In the genomic region with DNA sequence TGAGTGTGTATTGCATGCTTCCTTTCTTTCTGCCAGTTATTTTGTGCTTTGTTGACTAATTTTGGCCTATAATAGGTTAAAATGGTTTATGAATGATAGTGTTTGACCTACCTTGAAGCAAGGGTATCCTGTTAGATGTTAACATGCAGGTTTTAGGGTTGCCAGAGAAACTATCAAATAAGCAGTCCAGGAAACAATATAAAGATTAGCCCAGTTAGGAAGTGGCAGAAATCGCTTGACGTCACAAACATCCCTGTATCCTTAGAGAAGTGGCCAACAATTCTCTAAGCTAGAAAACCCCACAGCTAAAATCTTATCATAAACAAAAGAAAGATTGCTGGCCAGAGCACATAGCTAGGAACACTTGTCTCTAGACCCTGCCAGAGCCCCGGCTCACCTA, we compare ENCODE assay signal across 24 cellular contexts. TPM values are rescaled to one million over a fixed set of nuclear protein-coding genes. Genes with fewer than 3 reads are reported as not detected.
A peak's percentile ranks its signal among the peaks of the same experiment; 100 is the strongest.
DNase-seq lines count a peak whose midpoint lies in the region; ATAC-seq and TF ChIP-seq lines count a peak whose summit lies in the region.
"Had no signal": no experiment of that assay in that cellular context is flagged by ENCODE, and none has a peak within 500 bp of the region (broad histone marks: within the 10 kb centered on the region; RNA-seq: fewer than 3 reads in every experiment).

No MANE protein-coding gene starts in this region.

- H3K4me3 ChIP-seq in stomach, result no peak overlapping the region
- H3K4me3 ChIP-seq: HAP-1 had no signal

- H3K9me3 ChIP-seq in T-helper 17 cell (ENCODE audit: control insufficient read depth, low read length, poor library complexity, severe bottlenecking) (no peaks in the 10 kb centered on the region), stomach (no peaks in the 10 kb centered on the region)
- H3K9me3 ChIP-seq: HAP-1 had no signal

- H3K27me3 ChIP-seq in stomach, result no peaks in the 10 kb centered on the region

- peaks cover 17% of the 10 kb centered on the region for H3K4me1 Mint-ChIP-seq in activated naive CD4-positive, alpha-beta T cell treated with anti-CD3 and anti-CD28 coated beads, Interleukin-2, amount 50 U/mL, for 24 hours
- peaks cover 13% of the 10 kb centered on the region for H3K4me1 Mint-ChIP-seq in activated naive CD4-positive, alpha-beta T cell treated with anti-CD3 and anti-CD28 coated beads, Interleukin-2, amount 10 ng/mL, durations not matched to agents 7 days and 5 days
- peaks cover 11% of the 10 kb centered on the region for H3K4me1 Mint-ChIP-seq in T-helper 17 cell

- H3K9me3 Mint-ChIP-seq in activated naive CD4-positive, alpha-beta T cell treated with anti-CD3 and anti-CD28 coated beads, Interleukin-2, amount 50 U/mL, for 24 hours, result no peaks in the 10 kb centered on the region
- H3K9me3 Mint-ChIP-seq in activated naive CD4-positive, alpha-beta T cell treated with anti-CD3 and anti-CD28 coated beads, Interleukin-2, amount 10 ng/mL, durations not matched to agents 7 days and 5 days, result no peaks in the 10 kb centered on the region
- H3K9me3 Mint-ChIP-seq: HFFc6 had no signal

- H3K4me1 ChIP-seq in stomach, result peaks cover 0 to 25% (median 5%) of the 10 kb centered on the region in 4 donors

- H3K27me3 Mint-ChIP-seq in activated naive CD4-positive, alpha-beta T cell treated with anti-CD3 and anti-CD28 coated beads, Interleukin-2, amount 50 U/mL, for 24 hours, result no peaks in the 10 kb centered on the region
- H3K27me3 Mint-ChIP-seq in activated naive CD4-positive, alpha-beta T cell treated with anti-CD3 and anti-CD28 coated beads, Interleukin-2, amount 10 ng/mL, durations not matched to agents 7 days and 5 days, result no peaks in the 10 kb centered on the region
- no peaks in the 10 kb centered on the region for H3K27me3 Mint-ChIP-seq in T-helper 17 cell

- H3K27ac Mint-ChIP-seq in activated naive CD4-positive, alpha-beta T cell treated with anti-CD3 and anti-CD28 coated beads, Interleukin-2, amount 50 U/mL, for 24 hours, result peak overlapping the region; percentile 35
- H3K27ac Mint-ChIP-seq in activated naive CD4-positive, alpha-beta T cell treated with anti-CD3 and anti-CD28 coated beads, Interleukin-2, amount 10 ng/mL, durations not matched to agents 7 days and 5 days, result no peak overlapping the region
- no peak overlapping the region for H3K27ac Mint-ChIP-seq in T-helper 17 cell
- H3K27ac Mint-ChIP-seq: HFFc6 had no signal

- CTCF ChIA-PET in activated naive CD4-positive, alpha-beta T cell treated with anti-CD3 and anti-CD28 coated beads, Interleukin-2, amount 10 ng/mL, durations not matched to agents 7 days and 5 days (lab: Charles Lee), result interaction anchor here (1.5 kb wide), 1 partner anchor 9 kb away, joined by 3 read pairs; no protein-coding TSS in a partner anchor

- ATAC-seq in T-helper 17 cell, result no peak
- ATAC-seq: PC-3 had no signal

- no peak for DNase-seq in activated naive CD4-positive, alpha-beta T cell treated with anti-CD3 and anti-CD28 coated beads, Interleukin-2, amount 10 ng/mL, durations not matched to agents 7 days and 5 days
- no peak for DNase-seq in T-helper 17 cell
- peak; percentile 54 for DNase-seq in dermis blood vessel endothelial cell
- DNase-seq in stomach, result peak; percentile 27
- no peak for DNase-seq in SHP77 (lab: John Stamatoyannopoulos, UW)
- no peak for DNase-seq in SHP77 treated with DMSO at 0.1 percent for 48 hours (lab: John Stamatoyannopoulos, UW)
- DNase-seq: DMS53; GOT3; HFFc6; IMR-90; KG1; MM.1S; NCI-H1048; NCI-H1417; NCI-H1694; NCI-H2029 treated with DMSO at 0.1 percent for 48 hours; NCI-H2171; NCI-H226; NCI-H510A treated with DMSO at 0.1 percent for 48 hours; NCI-H748 treated with DMSO at 0.1 percent for 48 hours; NK-92 treated with Interleukin-12 subunit alpha and Interleukin-12 subunit beta, amount 100 ng/mL, for 24 hours; PC-3 had no signal

- TF ChIP-seq POLR2A in stomach (IDR thresholded peaks at IDR 0.05), result no peak

- no peak overlapping the region for H3K4me3 Mint-ChIP-seq in activated naive CD4-positive, alpha-beta T cell treated with anti-CD3 and anti-CD28 coated beads, Interleukin-2, amount 50 U/mL, for 24 hours
- no peak overlapping the region for H3K4me3 Mint-ChIP-seq in activated naive CD4-positive, alpha-beta T cell treated with anti-CD3 and anti-CD28 coated beads, Interleukin-2, amount 10 ng/mL, durations not matched to agents 7 days and 5 days
- peak overlapping the region; percentile 5 for H3K4me3 Mint-ChIP-seq in T-helper 17 cell
- H3K4me3 Mint-ChIP-seq: HFFc6 had no signal

- H3K36me3 Mint-ChIP-seq in activated naive CD4-positive, alpha-beta T cell treated with anti-CD3 and anti-CD28 coated beads, Interleukin-2, amount 50 U/mL, for 24 hours, result peaks cover 4% of the 10 kb centered on the region
- peaks cover 28% of the 10 kb centered on the region for H3K36me3 Mint-ChIP-seq in activated naive CD4-positive, alpha-beta T cell treated with anti-CD3 and anti-CD28 coated beads, Interleukin-2, amount 10 ng/mL, durations not matched to agents 7 days and 5 days
- peaks cover 6% of the 10 kb centered on the region for H3K36me3 Mint-ChIP-seq in T-helper 17 cell (ENCODE audit: low read depth)

- 21 to 56% (median 32%) methylated on average over 3 of the region's 3 CpGs for WGBS in stomach, 5 donors

- peak overlapping the region in 2 of 5 donors; percentile 40 to 60 for H3K27ac ChIP-seq in stomach

- TF ChIP-seq CTCF in stomach (IDR thresholded peaks at IDR 0.05), result no peak

- H3K36me3 ChIP-seq in stomach, result peaks cover 0 to 56% (median 50%) of the 10 kb centered on the region in 4 donors
- H3K36me3 ChIP-seq: HAP-1 had no signal

- intact Hi-C loops in stomach (cut with DNase I; ENCODE audit: low total_unique reads), result no loop called here

- no peak for TF ChIP-seq EP300 in stomach (IDR thresholded peaks at IDR 0.05)

RNA-seq across cellular contexts. Expression of a gene that starts 3.8 kb away (rescaled TPM):
- total RNA-seq in T-helper 17 cell, result 1 to 10 TPM; 8.6 to 9.2 TPM
- 2.7 and 5.6 TPM in 2 replicates for total RNA-seq in dermis blood vessel endothelial cell
- 10 to 100 TPM in 1 of 5 donors, 1 to 10 TPM in 3, not detected in 1; 3.5 to 22.6 (median 7.5) TPM for total RNA-seq in stomach
- 1 to 10 TPM; 3.1 to 6.3 (median 4.7) TPM for polyA plus RNA-seq in stomach
- total RNA-seq: PC-3 had no signal

Comparison
In these comparisons a context has a peak if more than half of its experiments do, and no peak if none do; other contexts are left out.
1. DNase-seq: peak in dermis blood vessel endothelial cell (single experiment) and stomach (single experiment); none in activated naive CD4-positive, alpha-beta T cell treated with anti-CD3 and anti-CD28 coated beads, Interleukin-2, amount 10 ng/mL, durations not matched to agents 7 days and 5 days (single experiment), T-helper 17 cell (0 of 3), SHP77 (0 of 2) and SHP77 treated with DMSO at 0.1 percent for 48 hours (single experiment).